In genomic region chr3:124318014-124318413, GRCh38 we compare ENCODE assay signal across 12 cellular contexts.
DNase-seq lines count a peak whose midpoint lies in the region; ATAC-seq lines count a peak whose summit lies in the region.
"Had no signal": no experiment of that assay in that cellular context is flagged by ENCODE, and none has a peak within 500 bp of the region (broad histone marks: within the 10 kb centered on the region; RNA-seq: fewer than 3 reads in every experiment).

No MANE protein-coding gene starts in this region.

- peaks cover 0 to 8% of the 10 kb centered on the region in 2 donors for H3K9me3 Mint-ChIP-seq in stimulated activated naive CD8-positive, alpha-beta T cell treated with anti-CD3 and anti-CD28 coated beads, Interleukin-15, amount 100 ng/mL, for 72 hours
- H3K9me3 Mint-ChIP-seq: T-helper 1 cell treated with Interleukin-12 subunit alpha and Interleukin-12 subunit beta and Interleukin-4 antibody, amounts not matched to agents 30 μg/mL and 1 μg/mL, for 36 hours had no signal

- no peak for ATAC-seq in HG02885 (IDR thresholded peaks at IDR 0.05; ENCODE audit: poor library complexity, unreplicated experiment)
- ATAC-seq in stimulated activated naive CD8-positive, alpha-beta T cell treated with anti-CD3 and anti-CD28 coated beads, Interleukin-15, amount 100 ng/mL, for 72 hours: no peak

- H3K4me3 Mint-ChIP-seq in stimulated activated naive CD8-positive, alpha-beta T cell treated with anti-CD3 and anti-CD28 coated beads, Interleukin-15, amount 100 ng/mL, for 72 hours: no peak overlapping the region
- H3K4me3 Mint-ChIP-seq: T-helper 1 cell treated with Interleukin-12 subunit alpha and Interleukin-12 subunit beta and Interleukin-4 antibody, amounts not matched to agents 30 μg/mL and 1 μg/mL, for 36 hours had no signal

- H3K4me1 Mint-ChIP-seq in stimulated activated naive CD8-positive, alpha-beta T cell treated with anti-CD3 and anti-CD28 coated beads, Interleukin-15, amount 100 ng/mL, for 72 hours: no peaks in the 10 kb centered on the region

- DNase-seq in DMS 273 treated with DMSO at 0.1 percent for 48 hours (lab: John Stamatoyannopoulos, UW) (peak; percentile 87), NCI-H446 (lab: John Stamatoyannopoulos, UW) (peak; percentile 77 to 96), cerebellar cortex (ENCODE audit: low spot score) (peak; percentile 96), retina (peak; percentile 28), NCI-H510A (lab: John Stamatoyannopoulos, UW) (no peak)
- DNase-seq in stimulated activated naive CD8-positive, alpha-beta T cell treated with anti-CD3 and anti-CD28 coated beads, Interleukin-15, amount 100 ng/mL, for 72 hours: no peak
- DNase-seq: DND-41, NCI-H1436 treated with DMSO at 0.1 percent for 48 hours, NCI-H2107, NCI-H226 had no signal

- H3K27ac Mint-ChIP-seq in stimulated activated naive CD8-positive, alpha-beta T cell treated with anti-CD3 and anti-CD28 coated beads, Interleukin-15, amount 100 ng/mL, for 72 hours: no peak overlapping the region
- H3K27ac Mint-ChIP-seq: T-helper 1 cell treated with Interleukin-12 subunit alpha and Interleukin-12 subunit beta and Interleukin-4 antibody, amounts not matched to agents 30 μg/mL and 1 μg/mL, for 36 hours had no signal

- H3K27me3 Mint-ChIP-seq in stimulated activated naive CD8-positive, alpha-beta T cell treated with anti-CD3 and anti-CD28 coated beads, Interleukin-15, amount 100 ng/mL, for 72 hours: peaks cover 17% of the 10 kb centered on the region

Comparison
In these comparisons a context has a peak if more than half of its experiments do, and no peak if none do; other contexts are left out.
1. DNase-seq: peak in DMS 273 treated with DMSO at 0.1 percent for 48 hours (single experiment), NCI-H446 (2 of 2), cerebellar cortex (single experiment) and retina (single experiment); none in NCI-H510A (single experiment) and stimulated activated naive CD8-positive, alpha-beta T cell treated with anti-CD3 and anti-CD28 coated beads, Interleukin-15, amount 100 ng/mL, for 72 hours (0 of 2).